ENCODE assay signal across 8 cellular contexts in the genomic region with DNA sequence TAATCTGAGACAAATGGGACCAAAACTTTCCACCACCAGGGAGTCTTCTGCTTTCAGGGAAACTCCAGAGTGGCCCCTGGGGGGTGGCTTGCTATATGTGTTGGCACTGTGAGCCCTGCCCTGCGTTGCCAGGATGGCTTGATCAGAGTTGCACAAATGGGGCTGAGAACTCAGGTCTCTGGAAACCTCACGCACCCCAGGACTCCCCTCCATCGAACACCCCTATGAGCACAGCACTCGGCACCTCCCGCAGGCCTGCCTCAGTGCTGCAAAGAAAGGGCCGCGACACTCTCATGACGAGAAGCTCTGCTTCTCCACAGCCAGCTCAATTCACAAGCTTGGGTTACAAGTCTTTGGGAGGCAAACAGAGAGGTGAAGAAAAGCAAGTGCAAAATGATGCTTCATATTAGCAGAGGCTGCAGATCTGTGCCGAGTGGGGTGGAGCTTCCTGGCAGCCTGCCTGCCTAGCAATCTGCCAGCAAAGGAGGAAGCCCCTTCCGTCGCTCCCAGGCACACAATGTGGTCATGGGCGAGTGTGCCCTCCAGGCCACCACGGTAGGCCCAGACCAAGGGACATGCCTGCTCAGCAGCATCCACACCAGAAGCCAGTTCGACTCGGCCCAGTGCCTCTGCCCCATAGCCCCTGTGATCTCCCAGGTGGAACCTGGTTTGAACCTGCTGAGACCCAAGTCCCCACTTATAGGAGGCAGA. TPM values are rescaled to one million over a fixed set of nuclear protein-coding genes. Genes with fewer than 3 reads are reported as not detected.
DNase-seq lines count a peak whose midpoint lies in the region; ATAC-seq and TF ChIP-seq lines count a peak whose summit lies in the region.

No MANE protein-coding gene starts in this region.

- H3K27me3 Mint-ChIP-seq in chondrocyte (ENCODE audit: low read depth), result no peaks in the 10 kb centered on the region

- TF ChIP-seq CTCF in chondrocyte (IDR thresholded peaks at IDR 0.05), result no peak

- H3K36me3 ChIP-seq in subcutaneous abdominal adipose tissue (ENCODE audit: control insufficient read depth in 5 of 5, insufficient read depth in 5 of 5, low read length in 5 of 5), result peaks cover 0 to 59% (median 56%) of the 10 kb centered on the region in 5 donors
- H3K36me3 ChIP-seq in HAP-1 (replicated peaks), result peaks cover 63% of the 10 kb centered on the region

- peaks cover 48% of the 10 kb centered on the region for H3K36me3 Mint-ChIP-seq in chondrocyte (ENCODE audit: low read depth)

- H3K9me3 Mint-ChIP-seq in chondrocyte (ENCODE audit: low read depth), result no peaks in the 10 kb centered on the region

- no peaks in the 10 kb centered on the region for H3K9me3 ChIP-seq in subcutaneous abdominal adipose tissue (ENCODE audit: control insufficient read depth in 5 of 5, low read length in 5 of 5)
- H3K9me3 ChIP-seq in HAP-1, result no peaks in the 10 kb centered on the region

- H3K4me3 ChIP-seq in Jurkat, Clone E6-1 (ENCODE audit: low read length), result peak overlapping the region; percentile 69
- H3K4me3 ChIP-seq in subcutaneous abdominal adipose tissue (ENCODE audit: low read depth in 1 of 5, low read length in 5 of 5) (peak overlapping the region in 4 of 5 donors; percentile 3 to 37 (median 19)), HAP-1 (no peak overlapping the region)

- ATAC-seq in HG02938 (IDR thresholded peaks at IDR 0.05; ENCODE audit: unreplicated experiment), result no peak

- H3K4me1 ChIP-seq in subcutaneous abdominal adipose tissue (ENCODE audit: control insufficient read depth in 5 of 5, insufficient read depth in 5 of 5, low read length in 5 of 5), result peaks cover 41 to 100% (median 91%) of the 10 kb centered on the region in 5 donors
- H3K4me1 ChIP-seq in HAP-1, result peaks cover 5% of the 10 kb centered on the region

- DNase-seq in EH (ENCODE audit: low read depth) (peak; percentile 79), T-helper 9 cell (peak; percentile 40), chondrocyte (ENCODE audit: low spot score) (no peak), lung microvascular endothelial cell (ENCODE audit: low read depth in 2 of 2) (peak; percentile 68 to 87), HAP-1 (ENCODE audit: low spot score in 2 of 2) (no peak)
- DNase-seq in Jurkat, Clone E6-1 (ENCODE audit: low read depth, low spot score), result peak; percentile 69

- peak overlapping the region in 3 of 5 donors; percentile 14 to 59 (median 48) for H3K9ac ChIP-seq in subcutaneous abdominal adipose tissue (ENCODE audit: low read length in 5 of 5)

- H3K27ac Mint-ChIP-seq in chondrocyte (ENCODE audit: unreplicated experiment), result peak overlapping the region; percentile 98

- peaks cover 100% of the 10 kb centered on the region for H3K4me1 Mint-ChIP-seq in chondrocyte (ENCODE audit: low read depth)

- no peaks in the 10 kb centered on the region for H3K27me3 ChIP-seq in subcutaneous abdominal adipose tissue (ENCODE audit: control insufficient read depth in 5 of 5, insufficient read depth in 4 of 5, low read length in 5 of 5)
- no peaks in the 10 kb centered on the region for H3K27me3 ChIP-seq in HAP-1 (ENCODE audit: low read depth)

- peak overlapping the region; percentile 95 for H3K27ac ChIP-seq in subcutaneous abdominal adipose tissue (ENCODE audit: low read depth, low read length)

- H3K4me3 Mint-ChIP-seq in chondrocyte (ENCODE audit: unreplicated experiment), result peak overlapping the region; percentile 35

- in situ Hi-C loops in HAP-1 (cut with MboI; ENCODE audit: low sequenced_read_pairs), result no loop called here

RNA-seq across cellular contexts. Expression of a gene that starts 55.7 kb away (rescaled TPM):
- polyA plus RNA-seq in Jurkat, Clone E6-1 (2012; ENCODE audit: insufficient read depth, insufficient read length), result 177 TPM
- total RNA-seq in chondrocyte, result 1,046 to 1,908 TPM (median 1,853 TPM) in 3 replicates
- total RNA-seq in lung microvascular endothelial cell, result 409 and 410 TPM in 2 replicates

Comparison
In these comparisons a context has a peak if more than half of its experiments do, and no peak if none do; other contexts are left out.
1. DNase-seq: peak in EH (single experiment), Jurkat, Clone E6-1 (single experiment), T-helper 9 cell (single experiment) and lung microvascular endothelial cell (2 of 2); none in chondrocyte (single experiment) and HAP-1 (0 of 2).